ENCODE assay signal across 25 cellular contexts in genomic region chr10:117622471-117623184, GRCh38.
"Had no signal": no experiment of that assay in that cellular context is flagged by ENCODE, and none has a peak within 500 bp of the region (broad histone marks: within the 10 kb centered on the region; RNA-seq: fewer than 3 reads in every experiment).

No MANE protein-coding gene starts in this region.

- H3K9me3 ChIP-seq: mucosa of descending colon, prostate gland, tibial artery, upper lobe of left lung, uterus had no signal

- FAIRE-seq: endometrium, frontal cortex, small intestine had no signal

- H3K4me2 ChIP-seq: neural progenitor cell had no signal

- H3K27ac ChIP-seq: coronary artery, neural progenitor cell, prostate gland, tibial artery, upper lobe of left lung, uterus had no signal

- H2AFZ ChIP-seq: neural progenitor cell had no signal

- DNase-seq: dermis blood vessel endothelial cell; effector memory CD8-positive, alpha-beta T cell; erythroblast; hypothalamus; immature natural killer cell; kidney glomerular epithelial cell; left ventricle myocardium superior; mesenchymal stem cell; mucosa of descending colon; naive B cell; right cardiac atrium; small intestine; stimulated activated CD4-positive, alpha-beta T cell treated with anti-CD3 and anti-CD28 coated beads, Interleukin-1b, Interleukin-23, amount 100 ng/mL, for 48 hours; stimulated activated CD4-positive, alpha-beta T cell treated with anti-CD3 and anti-CD28 coated beads, Interleukin-4, amount 100 ng/mL, for 1 hour; stimulated activated CD8-positive, alpha-beta memory T cell treated with anti-CD3 and anti-CD28 coated beads, Interleukin-4, amount 100 ng/mL, for 48 hours; stimulated activated naive CD4-positive, alpha-beta T cell; stimulated activated naive CD8-positive, alpha-beta T cell treated with anti-CD3 and anti-CD28 coated beads, Interleukin-15, amount 100 ng/mL, for 72 hours; tibial artery; upper lobe of left lung; uterus had no signal

- H3K36me3 ChIP-seq: neural progenitor cell, prostate gland, tibial artery, upper lobe of left lung, uterus had no signal

- H3K27me3 ChIP-seq: neural progenitor cell, tibial artery, upper lobe of left lung, uterus had no signal

- H3K9ac ChIP-seq: neural progenitor cell had no signal

- H3K4me1 ChIP-seq: neural progenitor cell, prostate gland, tibial artery, upper lobe of left lung, uterus had no signal

- H3K4me3 ChIP-seq: coronary artery, mucosa of descending colon, neural progenitor cell, prostate gland, tibial artery, upper lobe of left lung, uterus had no signal

- ATAC-seq: effector memory CD8-positive, alpha-beta T cell; left ventricle myocardium superior; mucosa of descending colon; right cardiac atrium; stimulated activated naive CD8-positive, alpha-beta T cell treated with anti-CD3 and anti-CD28 coated beads, Interleukin-15, amount 100 ng/mL, for 72 hours had no signal
